Comparison of ENCODE assay signal across 1 cellular context in the genomic region with DNA sequence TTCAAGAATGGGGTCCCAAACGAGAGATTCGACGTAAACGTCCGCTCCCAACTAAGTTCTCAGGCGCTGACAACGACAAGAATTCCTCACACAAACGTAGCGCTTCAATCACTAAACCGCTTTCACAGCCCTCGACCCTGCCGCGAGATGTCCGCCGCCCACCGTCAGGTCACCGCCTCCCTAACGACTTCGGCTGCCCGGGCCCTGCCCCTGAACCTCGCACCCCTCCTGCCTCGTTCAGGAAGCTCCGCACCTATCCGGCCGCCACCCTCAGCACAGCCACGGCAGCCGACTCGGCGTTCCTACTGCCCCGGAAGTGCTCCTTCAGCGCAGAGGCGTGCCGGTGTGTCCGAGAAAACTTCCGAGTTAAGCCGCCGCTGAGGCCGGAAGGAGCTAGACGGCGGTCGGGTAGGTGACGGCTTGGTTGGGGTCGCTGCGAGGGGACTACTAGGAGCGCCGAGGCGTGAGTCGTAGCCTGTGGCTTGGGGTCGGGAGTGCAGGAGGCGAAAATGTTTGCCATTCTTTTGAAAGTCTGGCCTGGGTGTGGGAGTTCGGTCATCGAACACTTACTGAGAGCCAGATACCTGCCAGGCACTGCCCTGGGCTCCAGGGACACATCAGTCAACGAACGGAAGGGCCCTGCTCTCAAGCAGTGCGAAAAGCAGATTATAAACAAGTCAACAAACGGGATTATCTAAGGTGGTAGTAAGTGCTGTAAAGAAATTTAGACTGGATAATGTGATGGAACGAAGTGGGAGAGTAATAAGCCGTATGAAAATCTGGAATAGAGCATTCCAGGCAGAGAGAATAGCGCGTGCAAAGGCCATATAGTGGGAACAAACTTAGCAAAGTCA.
TF ChIP-seq lines count a peak whose summit lies in the region.

A gene (minus strand): TSS at position 307 of the 854 bp plus-strand sequence. CDS start 3,957 bp downstream, outside the sequence.
A gene (plus strand): TSS at position 364 of the 854 bp plus-strand sequence. CDS start 10,756 bp downstream, outside the sequence.

TF ChIP-seq in H1, 55 proteins besides CTCF, POLR2A, EP300 and RAD21 (continues in another document):
- TF ChIP-seq, protein P1, sequence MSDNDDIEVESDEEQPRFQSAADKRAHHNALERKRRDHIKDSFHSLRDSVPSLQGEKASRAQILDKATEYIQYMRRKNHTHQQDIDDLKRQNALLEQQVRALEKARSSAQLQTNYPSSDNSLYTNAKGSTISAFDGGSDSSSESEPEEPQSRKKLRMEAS (IDR thresholded peaks at IDR 0.05), result peak; percentile 86
- TF ChIP-seq GABPA (IDR thresholded peaks at IDR 0.05; ENCODE audit: borderline replicate concordance, insufficient read depth, low read length), result peak; percentile 97
- TF ChIP-seq, protein P2, sequence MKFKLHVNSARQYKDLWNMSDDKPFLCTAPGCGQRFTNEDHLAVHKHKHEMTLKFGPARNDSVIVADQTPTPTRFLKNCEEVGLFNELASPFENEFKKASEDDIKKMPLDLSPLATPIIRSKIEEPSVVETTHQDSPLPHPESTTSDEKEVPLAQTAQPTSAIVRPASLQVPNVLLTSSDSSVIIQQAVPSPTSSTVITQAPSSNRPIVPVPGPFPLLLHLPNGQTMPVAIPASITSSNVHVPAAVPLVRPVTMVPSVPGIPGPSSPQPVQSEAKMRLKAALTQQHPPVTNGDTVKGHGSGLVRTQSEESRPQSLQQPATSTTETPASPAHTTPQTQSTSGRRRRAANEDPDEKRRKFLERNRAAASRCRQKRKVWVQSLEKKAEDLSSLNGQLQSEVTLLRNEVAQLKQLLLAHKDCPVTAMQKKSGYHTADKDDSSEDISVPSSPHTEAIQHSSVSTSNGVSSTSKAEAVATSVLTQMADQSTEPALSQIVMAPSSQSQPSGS (IDR thresholded peaks at IDR 0.05; ENCODE audit: low read length), result no peak
- TF ChIP-seq RFX5 (IDR thresholded peaks at IDR 0.05; ENCODE audit: borderline replicate concordance, low read depth, low read length), result no peak
- TF ChIP-seq, protein P3, sequence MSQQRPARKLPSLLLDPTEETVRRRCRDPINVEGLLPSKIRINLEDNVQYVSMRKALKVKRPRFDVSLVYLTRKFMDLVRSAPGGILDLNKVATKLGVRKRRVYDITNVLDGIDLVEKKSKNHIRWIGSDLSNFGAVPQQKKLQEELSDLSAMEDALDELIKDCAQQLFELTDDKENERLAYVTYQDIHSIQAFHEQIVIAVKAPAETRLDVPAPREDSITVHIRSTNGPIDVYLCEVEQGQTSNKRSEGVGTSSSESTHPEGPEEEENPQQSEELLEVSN (IDR thresholded peaks at IDR 0.05), result peak; percentile 72
- no peak for TF ChIP-seq EZH2 (IDR thresholded peaks at IDR 0.05; ENCODE audit: low read depth, low read length, severe bottlenecking)
- TF ChIP-seq NANOG (IDR thresholded peaks at IDR 0.05; ENCODE audit: insufficient read depth, low read depth, low read length, poor library complexity, severe bottlenecking), result no peak
- peak; percentile 59; the same call in 1 of the 2 replicates for TF ChIP-seq EGR1 (IDR thresholded peaks at IDR 0.05; ENCODE audit: borderline replicate concordance, low read depth, low read length)
- TF ChIP-seq, protein P4, sequence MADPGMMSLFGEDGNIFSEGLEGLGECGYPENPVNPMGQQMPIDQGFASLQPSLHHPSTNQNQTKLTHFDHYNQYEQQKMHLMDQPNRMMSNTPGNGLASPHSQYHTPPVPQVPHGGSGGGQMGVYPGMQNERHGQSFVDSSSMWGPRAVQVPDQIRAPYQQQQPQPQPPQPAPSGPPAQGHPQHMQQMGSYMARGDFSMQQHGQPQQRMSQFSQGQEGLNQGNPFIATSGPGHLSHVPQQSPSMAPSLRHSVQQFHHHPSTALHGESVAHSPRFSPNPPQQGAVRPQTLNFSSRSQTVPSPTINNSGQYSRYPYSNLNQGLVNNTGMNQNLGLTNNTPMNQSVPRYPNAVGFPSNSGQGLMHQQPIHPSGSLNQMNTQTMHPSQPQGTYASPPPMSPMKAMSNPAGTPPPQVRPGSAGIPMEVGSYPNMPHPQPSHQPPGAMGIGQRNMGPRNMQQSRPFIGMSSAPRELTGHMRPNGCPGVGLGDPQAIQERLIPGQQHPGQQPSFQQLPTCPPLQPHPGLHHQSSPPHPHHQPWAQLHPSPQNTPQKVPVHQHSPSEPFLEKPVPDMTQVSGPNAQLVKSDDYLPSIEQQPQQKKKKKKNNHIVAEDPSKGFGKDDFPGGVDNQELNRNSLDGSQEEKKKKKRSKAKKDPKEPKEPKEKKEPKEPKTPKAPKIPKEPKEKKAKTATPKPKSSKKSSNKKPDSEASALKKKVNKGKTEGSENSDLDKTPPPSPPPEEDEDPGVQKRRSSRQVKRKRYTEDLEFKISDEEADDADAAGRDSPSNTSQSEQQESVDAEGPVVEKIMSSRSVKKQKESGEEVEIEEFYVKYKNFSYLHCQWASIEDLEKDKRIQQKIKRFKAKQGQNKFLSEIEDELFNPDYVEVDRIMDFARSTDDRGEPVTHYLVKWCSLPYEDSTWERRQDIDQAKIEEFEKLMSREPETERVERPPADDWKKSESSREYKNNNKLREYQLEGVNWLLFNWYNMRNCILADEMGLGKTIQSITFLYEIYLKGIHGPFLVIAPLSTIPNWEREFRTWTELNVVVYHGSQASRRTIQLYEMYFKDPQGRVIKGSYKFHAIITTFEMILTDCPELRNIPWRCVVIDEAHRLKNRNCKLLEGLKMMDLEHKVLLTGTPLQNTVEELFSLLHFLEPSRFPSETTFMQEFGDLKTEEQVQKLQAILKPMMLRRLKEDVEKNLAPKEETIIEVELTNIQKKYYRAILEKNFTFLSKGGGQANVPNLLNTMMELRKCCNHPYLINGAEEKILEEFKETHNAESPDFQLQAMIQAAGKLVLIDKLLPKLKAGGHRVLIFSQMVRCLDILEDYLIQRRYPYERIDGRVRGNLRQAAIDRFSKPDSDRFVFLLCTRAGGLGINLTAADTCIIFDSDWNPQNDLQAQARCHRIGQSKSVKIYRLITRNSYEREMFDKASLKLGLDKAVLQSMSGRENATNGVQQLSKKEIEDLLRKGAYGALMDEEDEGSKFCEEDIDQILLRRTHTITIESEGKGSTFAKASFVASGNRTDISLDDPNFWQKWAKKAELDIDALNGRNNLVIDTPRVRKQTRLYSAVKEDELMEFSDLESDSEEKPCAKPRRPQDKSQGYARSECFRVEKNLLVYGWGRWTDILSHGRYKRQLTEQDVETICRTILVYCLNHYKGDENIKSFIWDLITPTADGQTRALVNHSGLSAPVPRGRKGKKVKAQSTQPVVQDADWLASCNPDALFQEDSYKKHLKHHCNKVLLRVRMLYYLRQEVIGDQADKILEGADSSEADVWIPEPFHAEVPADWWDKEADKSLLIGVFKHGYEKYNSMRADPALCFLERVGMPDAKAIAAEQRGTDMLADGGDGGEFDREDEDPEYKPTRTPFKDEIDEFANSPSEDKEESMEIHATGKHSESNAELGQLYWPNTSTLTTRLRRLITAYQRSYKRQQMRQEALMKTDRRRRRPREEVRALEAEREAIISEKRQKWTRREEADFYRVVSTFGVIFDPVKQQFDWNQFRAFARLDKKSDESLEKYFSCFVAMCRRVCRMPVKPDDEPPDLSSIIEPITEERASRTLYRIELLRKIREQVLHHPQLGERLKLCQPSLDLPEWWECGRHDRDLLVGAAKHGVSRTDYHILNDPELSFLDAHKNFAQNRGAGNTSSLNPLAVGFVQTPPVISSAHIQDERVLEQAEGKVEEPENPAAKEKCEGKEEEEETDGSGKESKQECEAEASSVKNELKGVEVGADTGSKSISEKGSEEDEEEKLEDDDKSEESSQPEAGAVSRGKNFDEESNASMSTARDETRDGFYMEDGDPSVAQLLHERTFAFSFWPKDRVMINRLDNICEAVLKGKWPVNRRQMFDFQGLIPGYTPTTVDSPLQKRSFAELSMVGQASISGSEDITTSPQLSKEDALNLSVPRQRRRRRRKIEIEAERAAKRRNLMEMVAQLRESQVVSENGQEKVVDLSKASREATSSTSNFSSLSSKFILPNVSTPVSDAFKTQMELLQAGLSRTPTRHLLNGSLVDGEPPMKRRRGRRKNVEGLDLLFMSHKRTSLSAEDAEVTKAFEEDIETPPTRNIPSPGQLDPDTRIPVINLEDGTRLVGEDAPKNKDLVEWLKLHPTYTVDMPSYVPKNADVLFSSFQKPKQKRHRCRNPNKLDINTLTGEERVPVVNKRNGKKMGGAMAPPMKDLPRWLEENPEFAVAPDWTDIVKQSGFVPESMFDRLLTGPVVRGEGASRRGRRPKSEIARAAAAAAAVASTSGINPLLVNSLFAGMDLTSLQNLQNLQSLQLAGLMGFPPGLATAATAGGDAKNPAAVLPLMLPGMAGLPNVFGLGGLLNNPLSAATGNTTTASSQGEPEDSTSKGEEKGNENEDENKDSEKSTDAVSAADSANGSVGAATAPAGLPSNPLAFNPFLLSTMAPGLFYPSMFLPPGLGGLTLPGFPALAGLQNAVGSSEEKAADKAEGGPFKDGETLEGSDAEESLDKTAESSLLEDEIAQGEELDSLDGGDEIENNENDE (IDR thresholded peaks at IDR 0.05; ENCODE audit: insufficient replicate concordance, low read length), result no peak
- TF ChIP-seq CEBPB (IDR thresholded peaks at IDR 0.05; ENCODE audit: low read depth, low read length), result 0 out of 2 replicates have a peak, but pooled peaks have one; percentile 14
- TF ChIP-seq, protein P5, sequence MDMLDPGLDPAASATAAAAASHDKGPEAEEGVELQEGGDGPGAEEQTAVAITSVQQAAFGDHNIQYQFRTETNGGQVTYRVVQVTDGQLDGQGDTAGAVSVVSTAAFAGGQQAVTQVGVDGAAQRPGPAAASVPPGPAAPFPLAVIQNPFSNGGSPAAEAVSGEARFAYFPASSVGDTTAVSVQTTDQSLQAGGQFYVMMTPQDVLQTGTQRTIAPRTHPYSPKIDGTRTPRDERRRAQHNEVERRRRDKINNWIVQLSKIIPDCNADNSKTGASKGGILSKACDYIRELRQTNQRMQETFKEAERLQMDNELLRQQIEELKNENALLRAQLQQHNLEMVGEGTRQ (IDR thresholded peaks at IDR 0.05; ENCODE audit: low read length), result no peak
- no peak for TF ChIP-seq SP2 (IDR thresholded peaks at IDR 0.05; ENCODE audit: low read length)
- no peak; the same call in 1 of the 2 replicates for TF ChIP-seq JUND (IDR thresholded peaks at IDR 0.05; ENCODE audit: low read length)
- TF ChIP-seq HDAC6 (IDR thresholded peaks at IDR 0.05; ENCODE audit: low read depth, low read length), result no peak
- no peak; the same call in 1 of the 2 replicates for TF ChIP-seq CREB1 (IDR thresholded peaks at IDR 0.05)
- TF ChIP-seq TAF1 (IDR thresholded peaks at IDR 0.05; ENCODE audit: low read depth, low read length), result peak; percentile 83
- TF ChIP-seq POU5F1 (IDR thresholded peaks at IDR 0.05; ENCODE audit: low read depth, low read length), result no peak
- no peak for TF ChIP-seq SIRT6 (IDR thresholded peaks at IDR 0.05; ENCODE audit: low read length)
- no peak for TF ChIP-seq TCF12 (IDR thresholded peaks at IDR 0.05; ENCODE audit: low read depth, low read length)
- TF ChIP-seq KDM4A (IDR thresholded peaks at IDR 0.05; ENCODE audit: low read depth, low read length, severe bottlenecking), result peak; percentile 91
- TF ChIP-seq RBBP5 (IDR thresholded peaks at IDR 0.05; ENCODE audit: borderline replicate concordance, low read depth, low read length), result peak; percentile 95
- no peak for TF ChIP-seq BRCA1 (IDR thresholded peaks at IDR 0.05; ENCODE audit: low read depth, low read length)
- no peak for TF ChIP-seq RXRA (IDR thresholded peaks at IDR 0.05; ENCODE audit: insufficient read depth, low read depth, low read length)
- no peak for TF ChIP-seq SP1 (IDR thresholded peaks at IDR 0.05; ENCODE audit: low read depth, low read length)
- TF ChIP-seq NRF1 (IDR thresholded peaks at IDR 0.05; ENCODE audit: low read depth, low read length), result no peak
- 0 out of 4 replicates have a peak, but pooled peaks of 1 of the 2 experiments have one; percentile 71 for TF ChIP-seq HDAC2 (IDR thresholded peaks at IDR 0.05; ENCODE audit: borderline replicate concordance in 1 of 2, low read depth in 2 of 2, low read length in 2 of 2)
- TF ChIP-seq ASH2L (IDR thresholded peaks at IDR 0.05; ENCODE audit: low read length), result peak; percentile 98
- peak; percentile 43 for TF ChIP-seq TAF7 (optimal IDR thresholded peaks at IDR 0.05; ENCODE audit: borderline replicate concordance, low read depth, low read length)
- no peak; the same call in 1 of the 2 replicates for TF ChIP-seq TEAD4 (IDR thresholded peaks at IDR 0.05; ENCODE audit: low read depth, low read length)
- no peak for TF ChIP-seq SP4 (IDR thresholded peaks at IDR 0.05; ENCODE audit: low read length)
- TF ChIP-seq CTBP2 (IDR thresholded peaks at IDR 0.05; ENCODE audit: borderline replicate concordance, insufficient read depth, insufficient read length, low read length), result no peak
- TF ChIP-seq PHF8 (conservative IDR thresholded peaks at IDR 0.05; ENCODE audit: low read depth, low read length), result peak; percentile 81
- no peak for TF ChIP-seq GTF2F1 (IDR thresholded peaks at IDR 0.05; ENCODE audit: borderline replicate concordance, low read depth, low read length)
- no peak; the same call in 1 of the 2 replicates for TF ChIP-seq MAFK (IDR thresholded peaks at IDR 0.05; ENCODE audit: low read depth, low read length)
- no peak for TF ChIP-seq SIX5 (IDR thresholded peaks at IDR 0.05; ENCODE audit: low read depth, low read length)
- no peak for TF ChIP-seq CBX8 (IDR thresholded peaks at IDR 0.05; ENCODE audit: borderline replicate concordance, low read depth, low read length)
- no peak for TF ChIP-seq ZNF274 (IDR thresholded peaks at IDR 0.05; ENCODE audit: borderline replicate concordance, extremely low read depth, low read length)
- TF ChIP-seq BCL11A (IDR thresholded peaks at IDR 0.05; ENCODE audit: low read depth in 2 of 2, low read length in 2 of 2), result no peak
- no peak for TF ChIP-seq CHD1 (IDR thresholded peaks at IDR 0.05; ENCODE audit: low read depth, low read length)
- TF ChIP-seq SRF (IDR thresholded peaks at IDR 0.05; ENCODE audit: low read depth, low read length), result no peak
- peak; percentile 77 for TF ChIP-seq CHD2 (IDR thresholded peaks at IDR 0.05; ENCODE audit: low read length)
- no peak for TF ChIP-seq KDM1A (IDR thresholded peaks at IDR 0.05; ENCODE audit: borderline replicate concordance, low read length)
- no peak for TF ChIP-seq KDM5A (IDR thresholded peaks at IDR 0.05; ENCODE audit: low read length)
- TF ChIP-seq BACH1 (IDR thresholded peaks at IDR 0.05; ENCODE audit: low read length), result no peak
- no peak for TF ChIP-seq FOSL1 (IDR thresholded peaks at IDR 0.05; ENCODE audit: insufficient read depth, low read depth, low read length)
- no peak for TF ChIP-seq SUZ12 (IDR thresholded peaks at IDR 0.05; ENCODE audit: low read length)
- peak; percentile 72 for TF ChIP-seq POLR2AphosphoS5 (IDR thresholded peaks at IDR 0.05; ENCODE audit: low read depth, low read length)
- TF ChIP-seq CBX5 (IDR thresholded peaks at IDR 0.05; ENCODE audit: low read depth, low read length), result no peak
- peak in 1 of 2 experiments; percentile 97; a peak in 2 of 4 replicates for TF ChIP-seq SIN3A (conservative IDR thresholded peaks at IDR 0.05 in 1 of 2, IDR thresholded peaks at IDR 0.05 in 1 of 2; ENCODE audit: low read depth in 1 of 2, low read length in 2 of 2)
- peak; percentile 77 for TF ChIP-seq SAP30 (IDR thresholded peaks at IDR 0.05; ENCODE audit: insufficient read depth, insufficient replicate concordance, low read length)
- TF ChIP-seq YY1 (IDR thresholded peaks at IDR 0.05; ENCODE audit: low read depth, low read length), result no peak
- TF ChIP-seq TBP (IDR thresholded peaks at IDR 0.05; ENCODE audit: low read depth, low read length), result peak; percentile 82
- no peak for TF ChIP-seq JUN (IDR thresholded peaks at IDR 0.05; ENCODE audit: low read depth, low read length)
- TF ChIP-seq, protein P6, sequence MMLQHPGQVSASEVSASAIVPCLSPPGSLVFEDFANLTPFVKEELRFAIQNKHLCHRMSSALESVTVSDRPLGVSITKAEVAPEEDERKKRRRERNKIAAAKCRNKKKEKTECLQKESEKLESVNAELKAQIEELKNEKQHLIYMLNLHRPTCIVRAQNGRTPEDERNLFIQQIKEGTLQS (IDR thresholded peaks at IDR 0.05; ENCODE audit: insufficient read depth, low read depth, low read length), result no peak
